Comparison of ENCODE assay signal across 22 cellular contexts in the genomic region with DNA sequence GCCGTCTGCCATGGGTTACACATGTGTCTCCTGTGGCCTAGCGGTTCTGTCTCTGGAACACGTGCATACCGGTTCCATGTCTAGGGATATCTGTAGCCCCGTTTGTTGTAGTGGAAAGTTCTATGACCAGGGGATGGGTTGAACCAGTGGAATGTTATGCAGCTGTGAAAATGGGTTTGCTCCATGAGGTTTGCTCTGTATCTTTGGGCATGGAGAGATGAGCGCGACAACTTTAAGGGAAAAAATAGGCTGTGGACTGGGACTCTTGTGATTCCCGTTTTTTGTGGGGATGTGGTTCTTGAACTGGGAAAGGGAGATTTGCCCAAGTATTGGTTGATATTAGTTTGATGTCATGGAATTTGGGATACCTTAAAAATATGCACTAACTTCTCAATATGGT.
"Had no signal": no experiment of that assay in that cellular context is flagged by ENCODE, and none has a peak within 500 bp of the region (broad histone marks: within the 10 kb centered on the region; RNA-seq: fewer than 3 reads in every experiment).

No MANE protein-coding gene starts in this region.

- H3K36me3 ChIP-seq: ovary had no signal

- H3K27me3 ChIP-seq: esophagus muscularis mucosa, gastroesophageal sphincter, ovary, right atrium auricular region, sigmoid colon, stomach had no signal

- H3K27me3 Mint-ChIP-seq: naive thymus-derived CD4-positive, alpha-beta T cell; type B pancreatic cell had no signal

- H3K9me3 Mint-ChIP-seq: neural crest cell, type B pancreatic cell had no signal

- H3K9me3 ChIP-seq: esophagus muscularis mucosa, gastroesophageal sphincter, ovary, right atrium auricular region, sigmoid colon, stomach, thoracic aorta had no signal

- DNase-seq: effector memory CD4-positive, alpha-beta T cell; hippocampal formation; left colon; left ventricle myocardium superior; naive thymus-derived CD4-positive, alpha-beta T cell; nucleus accumbens; ovary; sigmoid colon; stimulated activated CD4-positive, alpha-beta T cell treated with anti-CD3 and anti-CD28 coated beads, Interleukin-2, amount 100 ng/mL, for 24 hours; stimulated activated CD4-positive, alpha-beta T cell treated with anti-CD3 and anti-CD28 coated beads, Interleukin-4, amount 100 ng/mL, for 4 hours; stimulated activated naive CD4-positive, alpha-beta T cell; stomach; substantia nigra had no signal

- H3K4me3 Mint-ChIP-seq: naive thymus-derived CD4-positive, alpha-beta T cell; neural crest cell; type B pancreatic cell had no signal

- ATAC-seq: gastroesophageal sphincter; left colon; left ventricle myocardium superior; naive thymus-derived CD4-positive, alpha-beta T cell had no signal

- H3K27ac ChIP-seq: epithelial cell of prostate, esophagus muscularis mucosa, gastroesophageal sphincter, ovary, thoracic aorta had no signal

- H3K4me3 ChIP-seq: esophagus muscularis mucosa, gastroesophageal sphincter, lung, ovary, right atrium auricular region, sigmoid colon, skin epidermis, stomach, thoracic aorta had no signal

- H3K27ac Mint-ChIP-seq: type B pancreatic cell had no signal
